In the genomic region with DNA sequence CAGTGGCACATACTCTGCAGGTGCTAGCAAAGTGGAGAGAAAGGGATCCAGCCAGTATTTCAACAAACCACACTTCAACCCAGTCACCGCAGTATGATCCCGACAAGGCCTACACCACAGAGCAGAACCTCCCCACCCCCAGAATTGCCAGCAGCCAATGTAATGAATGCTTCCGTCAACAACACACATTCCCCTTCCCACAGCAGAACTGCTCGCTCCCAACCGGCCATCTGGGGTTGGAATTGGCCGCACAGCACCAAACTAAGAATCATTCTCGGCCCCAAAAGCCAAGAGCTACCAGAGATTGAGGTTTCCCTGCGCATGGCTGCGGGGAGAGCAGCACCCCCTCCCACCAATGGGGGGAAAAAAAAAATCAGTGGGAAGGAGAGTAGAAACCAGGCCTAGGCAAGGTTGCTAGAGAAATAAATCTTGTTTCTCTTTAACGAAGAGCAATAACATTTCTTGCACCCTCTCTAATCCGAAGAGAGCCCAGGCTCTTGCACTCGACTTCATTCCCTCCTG, we compare ENCODE assay signal across 1 cellular context.
TF ChIP-seq lines count a peak whose summit lies in the region.

No MANE protein-coding gene starts in this region.

TF ChIP-seq in HEK293, 187 proteins besides CTCF, POLR2A, EP300 and RAD21 (continued from another document and continues in another):
- TF ChIP-seq KLF8 (tag by site-specific recombination; IDR thresholded peaks at IDR 0.05) (no peak), ZNF335 (tag by site-specific recombination; conservative IDR thresholded peaks at IDR 0.05) (no peak), OSR2 (tag by site-specific recombination; IDR thresholded peaks at IDR 0.05) (peak; percentile 19; the same call in 1 of the 2 replicates), KLF9 (tag by site-specific recombination; IDR thresholded peaks at IDR 0.05; ENCODE audit: low read depth) (no peak), ZNF664 (tag by site-specific recombination; IDR thresholded peaks at IDR 0.05) (no peak), ZNF791 (tag by site-specific recombination; IDR thresholded peaks at IDR 0.05) (no peak), ZNF843 (tag by site-specific recombination; IDR thresholded peaks at IDR 0.05) (no peak), ZFP3 (tag by site-specific recombination; IDR thresholded peaks at IDR 0.05; ENCODE audit: low read depth) (no peak), ZNF624 (tag by site-specific recombination; IDR thresholded peaks at IDR 0.05) (no peak), ZNF146 (tag by site-specific recombination; IDR thresholded peaks at IDR 0.05) (no peak), ZNF140 (tag by site-specific recombination; IDR thresholded peaks at IDR 0.05) (no peak), ZNF510 (tag by site-specific recombination; IDR thresholded peaks at IDR 0.05; ENCODE audit: insufficient replicate concordance) (no peak), SP3 (tag by site-specific recombination; IDR thresholded peaks at IDR 0.05) (0 out of 2 replicates have a peak, but pooled peaks have one; percentile 18), MZF1 (tag by site-specific recombination; IDR thresholded peaks at IDR 0.05; ENCODE audit: borderline replicate concordance) (peak; percentile 91), ZNF311 (tag by site-specific recombination; IDR thresholded peaks at IDR 0.05; ENCODE audit: borderline replicate concordance) (no peak), ZNF837 (tag by site-specific recombination; IDR thresholded peaks at IDR 0.05) (no peak), ZNF211 (tag by site-specific recombination; IDR thresholded peaks at IDR 0.05; ENCODE audit: low read depth) (no peak), ZNF132 (tag by site-specific recombination; IDR thresholded peaks at IDR 0.05; ENCODE audit: borderline replicate concordance) (no peak), ZNF777 (tag by site-specific recombination; IDR thresholded peaks at IDR 0.05; ENCODE audit: borderline replicate concordance) (no peak), GLIS2 (tag by site-specific recombination; IDR thresholded peaks at IDR 0.05) (no peak), ZNF514 (tag by site-specific recombination; IDR thresholded peaks at IDR 0.05) (no peak), ZNF174 (tag by site-specific recombination; IDR thresholded peaks at IDR 0.05) (no peak), ZNF138 (tag by site-specific recombination; IDR thresholded peaks at IDR 0.05; ENCODE audit: borderline replicate concordance) (no peak), ZNF23 (tag by site-specific recombination; IDR thresholded peaks at IDR 0.05; ENCODE audit: borderline replicate concordance) (no peak), ZNF596 (tag by site-specific recombination; IDR thresholded peaks at IDR 0.05) (no peak), ZNF548 (tag by site-specific recombination; IDR thresholded peaks at IDR 0.05) (no peak), ZNF558 (tag by site-specific recombination; IDR thresholded peaks at IDR 0.05) (no peak), ZBTB8A (tag by site-specific recombination; IDR thresholded peaks at IDR 0.05) (no peak), ZNF629 (tag by site-specific recombination; IDR thresholded peaks at IDR 0.05) (peak; percentile 46), ZNF394 (tag by site-specific recombination; IDR thresholded peaks at IDR 0.05; ENCODE audit: borderline replicate concordance) (no peak), ZNF501 (tag by site-specific recombination; IDR thresholded peaks at IDR 0.05) (peak; percentile 28), SCRT2 (tag by site-specific recombination; IDR thresholded peaks at IDR 0.05) (no peak), ZNF302 (tag by site-specific recombination; IDR thresholded peaks at IDR 0.05; ENCODE audit: low read depth) (no peak), HOXA7 (CRISPR knock-in tag; IDR thresholded peaks at IDR 0.05; ENCODE audit: borderline replicate concordance) (no peak), ZFP69B (tag by site-specific recombination; IDR thresholded peaks at IDR 0.05) (no peak), ZFP41 (tag by site-specific recombination; IDR thresholded peaks at IDR 0.05; ENCODE audit: borderline replicate concordance) (no peak), BCL11A (tag by site-specific recombination; IDR thresholded peaks at IDR 0.05; ENCODE audit: low read depth) (no peak), ZSCAN23 (tag by site-specific recombination; IDR thresholded peaks at IDR 0.05) (no peak), ZNF707 (tag by site-specific recombination; IDR thresholded peaks at IDR 0.05) (no peak), ZNF37A (tag by site-specific recombination; IDR thresholded peaks at IDR 0.05) (no peak), ZSCAN30 (tag by site-specific recombination; IDR thresholded peaks at IDR 0.05) (peak; percentile 83), ZNF623 (tag by site-specific recombination; IDR thresholded peaks at IDR 0.05) (no peak), ZBTB21 (tag by site-specific recombination; IDR thresholded peaks at IDR 0.05) (no peak), ZNF423 (tag by site-specific recombination; IDR thresholded peaks at IDR 0.05) (no peak), RBAK (tag by site-specific recombination; IDR thresholded peaks at IDR 0.05) (no peak), ZNF354C (tag by site-specific recombination; IDR thresholded peaks at IDR 0.05; ENCODE audit: borderline replicate concordance, low read depth) (no peak), ZNF239 (tag by site-specific recombination; IDR thresholded peaks at IDR 0.05) (no peak), GLI4 (tag by site-specific recombination; IDR thresholded peaks at IDR 0.05) (no peak), ZNF555 (tag by site-specific recombination; conservative IDR thresholded peaks at IDR 0.05) (no peak), ZNF266 (tag by site-specific recombination; IDR thresholded peaks at IDR 0.05; ENCODE audit: low read depth) (no peak), ZBTB7A (tag by site-specific recombination; IDR thresholded peaks at IDR 0.05; ENCODE audit: low read depth) (no peak), ZNF133 (tag by site-specific recombination; IDR thresholded peaks at IDR 0.05) (no peak)
- TF ChIP-seq, protein P1, sequence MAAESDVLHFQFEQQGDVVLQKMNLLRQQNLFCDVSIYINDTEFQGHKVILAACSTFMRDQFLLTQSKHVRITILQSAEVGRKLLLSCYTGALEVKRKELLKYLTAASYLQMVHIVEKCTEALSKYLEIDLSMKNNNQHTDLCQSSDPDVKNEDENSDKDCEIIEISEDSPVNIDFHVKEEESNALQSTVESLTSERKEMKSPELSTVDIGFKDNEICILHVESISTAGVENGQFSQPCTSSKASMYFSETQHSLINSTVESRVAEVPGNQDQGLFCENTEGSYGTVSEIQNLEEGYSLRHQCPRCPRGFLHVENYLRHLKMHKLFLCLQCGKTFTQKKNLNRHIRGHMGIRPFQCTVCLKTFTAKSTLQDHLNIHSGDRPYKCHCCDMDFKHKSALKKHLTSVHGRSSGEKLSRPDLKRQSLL (tag by site-specific recombination; IDR thresholded peaks at IDR 0.05), result no peak
- TF ChIP-seq, protein P2, sequence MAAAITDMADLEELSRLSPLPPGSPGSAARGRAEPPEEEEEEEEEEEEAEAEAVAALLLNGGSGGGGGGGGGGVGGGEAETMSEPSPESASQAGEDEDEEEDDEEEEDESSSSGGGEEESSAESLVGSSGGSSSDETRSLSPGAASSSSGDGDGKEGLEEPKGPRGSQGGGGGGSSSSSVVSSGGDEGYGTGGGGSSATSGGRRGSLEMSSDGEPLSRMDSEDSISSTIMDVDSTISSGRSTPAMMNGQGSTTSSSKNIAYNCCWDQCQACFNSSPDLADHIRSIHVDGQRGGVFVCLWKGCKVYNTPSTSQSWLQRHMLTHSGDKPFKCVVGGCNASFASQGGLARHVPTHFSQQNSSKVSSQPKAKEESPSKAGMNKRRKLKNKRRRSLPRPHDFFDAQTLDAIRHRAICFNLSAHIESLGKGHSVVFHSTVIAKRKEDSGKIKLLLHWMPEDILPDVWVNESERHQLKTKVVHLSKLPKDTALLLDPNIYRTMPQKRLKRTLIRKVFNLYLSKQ (tag by site-specific recombination; IDR thresholded peaks at IDR 0.05; ENCODE audit: borderline replicate concordance), result no peak
- TF ChIP-seq, protein P3, sequence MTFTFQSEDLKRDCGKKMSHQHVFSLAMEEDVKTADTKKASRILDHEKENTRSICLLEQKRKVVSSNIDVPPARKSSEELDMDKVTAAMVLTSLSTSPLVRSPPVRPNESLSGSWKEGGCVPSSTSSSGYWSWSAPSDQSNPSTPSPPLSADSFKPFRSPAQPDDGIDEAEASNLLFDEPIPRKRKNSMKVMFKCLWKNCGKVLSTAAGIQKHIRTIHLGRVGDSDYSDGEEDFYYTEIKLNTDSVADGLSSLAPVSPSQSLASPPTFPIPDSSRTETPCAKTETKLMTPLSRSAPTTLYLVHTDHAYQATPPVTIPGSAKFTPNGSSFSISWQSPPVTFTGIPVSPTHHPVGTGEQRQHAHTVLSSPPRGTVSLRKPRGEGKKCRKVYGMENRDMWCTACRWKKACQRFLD (tag by site-specific recombination; IDR thresholded peaks at IDR 0.05), result no peak
- TF ChIP-seq, protein P4, sequence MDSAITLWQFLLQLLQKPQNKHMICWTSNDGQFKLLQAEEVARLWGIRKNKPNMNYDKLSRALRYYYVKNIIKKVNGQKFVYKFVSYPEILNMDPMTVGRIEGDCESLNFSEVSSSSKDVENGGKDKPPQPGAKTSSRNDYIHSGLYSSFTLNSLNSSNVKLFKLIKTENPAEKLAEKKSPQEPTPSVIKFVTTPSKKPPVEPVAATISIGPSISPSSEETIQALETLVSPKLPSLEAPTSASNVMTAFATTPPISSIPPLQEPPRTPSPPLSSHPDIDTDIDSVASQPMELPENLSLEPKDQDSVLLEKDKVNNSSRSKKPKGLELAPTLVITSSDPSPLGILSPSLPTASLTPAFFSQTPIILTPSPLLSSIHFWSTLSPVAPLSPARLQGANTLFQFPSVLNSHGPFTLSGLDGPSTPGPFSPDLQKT (IDR thresholded peaks at IDR 0.05; ENCODE audit: borderline replicate concordance, low read depth, low read length), result no peak
- TF ChIP-seq, protein P5, sequence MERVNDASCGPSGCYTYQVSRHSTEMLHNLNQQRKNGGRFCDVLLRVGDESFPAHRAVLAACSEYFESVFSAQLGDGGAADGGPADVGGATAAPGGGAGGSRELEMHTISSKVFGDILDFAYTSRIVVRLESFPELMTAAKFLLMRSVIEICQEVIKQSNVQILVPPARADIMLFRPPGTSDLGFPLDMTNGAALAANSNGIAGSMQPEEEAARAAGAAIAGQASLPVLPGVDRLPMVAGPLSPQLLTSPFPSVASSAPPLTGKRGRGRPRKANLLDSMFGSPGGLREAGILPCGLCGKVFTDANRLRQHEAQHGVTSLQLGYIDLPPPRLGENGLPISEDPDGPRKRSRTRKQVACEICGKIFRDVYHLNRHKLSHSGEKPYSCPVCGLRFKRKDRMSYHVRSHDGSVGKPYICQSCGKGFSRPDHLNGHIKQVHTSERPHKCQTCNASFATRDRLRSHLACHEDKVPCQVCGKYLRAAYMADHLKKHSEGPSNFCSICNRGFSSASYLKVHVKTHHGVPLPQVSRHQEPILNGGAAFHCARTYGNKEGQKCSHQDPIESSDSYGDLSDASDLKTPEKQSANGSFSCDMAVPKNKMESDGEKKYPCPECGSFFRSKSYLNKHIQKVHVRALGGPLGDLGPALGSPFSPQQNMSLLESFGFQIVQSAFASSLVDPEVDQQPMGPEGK (tag by site-specific recombination; IDR thresholded peaks at IDR 0.05), result peak; percentile 68
- TF ChIP-seq, protein P6, sequence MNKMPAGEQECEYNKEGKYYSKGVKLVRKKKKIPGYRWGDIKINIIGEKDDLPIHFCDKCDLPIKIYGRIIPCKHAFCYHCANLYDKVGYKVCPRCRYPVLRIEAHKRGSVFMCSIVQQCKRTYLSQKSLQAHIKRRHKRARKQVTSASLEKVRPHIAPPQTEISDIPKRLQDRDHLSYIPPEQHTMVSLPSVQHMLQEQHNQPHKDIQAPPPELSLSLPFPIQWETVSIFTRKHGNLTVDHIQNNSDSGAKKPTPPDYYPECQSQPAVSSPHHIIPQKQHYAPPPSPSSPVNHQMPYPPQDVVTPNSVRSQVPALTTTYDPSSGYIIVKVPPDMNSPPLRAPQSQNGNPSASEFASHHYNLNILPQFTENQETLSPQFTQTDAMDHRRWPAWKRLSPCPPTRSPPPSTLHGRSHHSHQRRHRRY (tag by site-specific recombination; IDR thresholded peaks at IDR 0.05), result no peak
- TF ChIP-seq, protein P7, sequence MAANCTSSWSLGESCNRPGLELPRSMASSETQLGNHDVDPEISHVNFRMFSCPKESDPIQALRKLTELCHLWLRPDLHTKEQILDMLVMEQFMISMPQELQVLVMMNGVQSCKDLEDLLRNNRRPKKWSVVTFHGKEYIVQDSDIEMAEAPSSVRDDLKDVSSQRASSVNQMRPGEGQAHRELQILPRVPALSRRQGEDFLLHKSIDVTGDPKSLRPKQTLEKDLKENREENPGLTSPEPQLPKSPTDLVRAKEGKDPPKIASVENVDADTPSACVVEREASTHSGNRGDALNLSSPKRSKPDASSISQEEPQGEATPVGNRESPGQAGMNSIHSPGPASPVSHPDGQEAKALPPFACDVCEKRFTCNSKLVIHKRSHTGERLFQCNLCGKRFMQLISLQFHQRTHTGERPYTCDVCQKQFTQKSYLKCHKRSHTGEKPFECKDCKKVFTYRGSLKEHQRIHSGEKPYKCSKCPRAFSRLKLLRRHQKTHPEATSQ (tag by site-specific recombination; IDR thresholded peaks at IDR 0.05), result no peak
- TF ChIP-seq, protein P8, sequence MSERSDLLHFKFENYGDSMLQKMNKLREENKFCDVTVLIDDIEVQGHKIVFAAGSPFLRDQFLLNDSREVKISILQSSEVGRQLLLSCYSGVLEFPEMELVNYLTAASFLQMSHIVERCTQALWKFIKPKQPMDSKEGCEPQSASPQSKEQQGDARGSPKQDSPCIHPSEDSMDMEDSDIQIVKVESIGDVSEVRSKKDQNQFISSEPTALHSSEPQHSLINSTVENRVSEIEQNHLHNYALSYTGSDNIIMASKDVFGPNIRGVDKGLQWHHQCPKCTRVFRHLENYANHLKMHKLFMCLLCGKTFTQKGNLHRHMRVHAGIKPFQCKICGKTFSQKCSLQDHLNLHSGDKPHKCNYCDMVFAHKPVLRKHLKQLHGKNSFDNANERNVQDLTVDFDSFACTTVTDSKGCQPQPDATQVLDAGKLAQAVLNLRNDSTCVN (tag by site-specific recombination; optimal IDR thresholded peaks at IDR 0.05), result no peak
- TF ChIP-seq, protein P9, sequence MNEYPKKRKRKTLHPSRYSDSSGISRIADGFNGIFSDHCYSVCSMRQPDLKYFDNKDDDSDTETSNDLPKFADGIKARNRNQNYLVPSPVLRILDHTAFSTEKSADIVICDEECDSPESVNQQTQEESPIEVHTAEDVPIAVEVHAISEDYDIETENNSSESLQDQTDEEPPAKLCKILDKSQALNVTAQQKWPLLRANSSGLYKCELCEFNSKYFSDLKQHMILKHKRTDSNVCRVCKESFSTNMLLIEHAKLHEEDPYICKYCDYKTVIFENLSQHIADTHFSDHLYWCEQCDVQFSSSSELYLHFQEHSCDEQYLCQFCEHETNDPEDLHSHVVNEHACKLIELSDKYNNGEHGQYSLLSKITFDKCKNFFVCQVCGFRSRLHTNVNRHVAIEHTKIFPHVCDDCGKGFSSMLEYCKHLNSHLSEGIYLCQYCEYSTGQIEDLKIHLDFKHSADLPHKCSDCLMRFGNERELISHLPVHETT (tag by site-specific recombination; IDR thresholded peaks at IDR 0.05), result no peak
- TF ChIP-seq, protein P10, sequence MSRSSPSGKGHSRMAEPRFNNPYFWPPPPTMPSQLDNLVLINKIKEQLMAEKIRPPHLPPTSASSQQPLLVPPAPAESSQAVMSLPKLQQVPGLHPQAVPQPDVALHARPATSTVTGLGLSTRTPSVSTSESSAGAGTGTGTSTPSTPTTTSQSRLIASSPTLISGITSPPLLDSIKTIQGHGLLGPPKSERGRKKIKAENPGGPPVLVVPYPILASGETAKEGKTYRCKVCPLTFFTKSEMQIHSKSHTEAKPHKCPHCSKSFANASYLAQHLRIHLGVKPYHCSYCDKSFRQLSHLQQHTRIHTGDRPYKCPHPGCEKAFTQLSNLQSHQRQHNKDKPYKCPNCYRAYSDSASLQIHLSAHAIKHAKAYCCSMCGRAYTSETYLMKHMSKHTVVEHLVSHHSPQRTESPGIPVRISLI (tag by site-specific recombination; IDR thresholded peaks at IDR 0.05), result no peak
